In the genomic region with DNA sequence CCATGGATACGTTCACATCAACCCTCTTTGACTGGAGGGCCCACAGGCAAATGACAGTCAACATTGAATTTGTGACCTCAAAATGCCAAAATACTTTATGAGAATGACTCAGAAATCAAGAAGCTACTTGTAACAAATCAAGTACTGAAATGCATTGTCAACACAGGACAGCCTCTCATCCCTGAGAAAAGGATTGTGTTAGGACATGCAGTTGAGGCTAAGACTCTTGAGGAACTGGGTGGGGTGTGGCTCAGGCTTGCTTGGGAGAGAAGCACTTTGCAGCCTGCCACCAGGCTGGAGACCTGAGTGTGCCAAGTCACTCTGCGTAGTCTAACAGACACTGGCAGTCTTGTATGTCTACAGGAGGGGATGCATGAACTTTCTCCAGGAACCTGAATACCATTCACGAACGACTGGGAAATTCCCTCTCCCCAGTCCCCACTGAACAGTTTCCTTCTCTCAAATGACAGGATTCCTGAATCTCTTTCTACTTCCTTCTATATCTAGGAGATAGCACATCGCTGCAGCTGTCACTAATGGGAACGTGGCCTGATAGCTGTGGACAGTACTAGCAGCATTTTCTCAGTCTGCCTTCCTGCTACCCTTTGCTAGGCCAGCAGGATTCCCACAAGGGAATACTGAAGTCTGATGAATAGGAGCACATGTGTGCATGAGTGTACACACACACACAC, we compare ENCODE assay signal across 1 cellular context.
TF ChIP-seq lines count a peak whose summit lies in the region.

No MANE protein-coding gene starts in this region.

TF ChIP-seq in HepG2, 621 proteins besides CTCF, POLR2A, EP300 and RAD21:
- TF ChIP-seq ZNF841 (CRISPR knock-in tag; IDR thresholded peaks at IDR 0.05; ENCODE audit: borderline replicate concordance) (no peak), ZNF121 (CRISPR knock-in tag; IDR thresholded peaks at IDR 0.05) (peak; percentile 2; the same call in 1 of the 2 replicates)
- TF ChIP-seq, protein P1, sequence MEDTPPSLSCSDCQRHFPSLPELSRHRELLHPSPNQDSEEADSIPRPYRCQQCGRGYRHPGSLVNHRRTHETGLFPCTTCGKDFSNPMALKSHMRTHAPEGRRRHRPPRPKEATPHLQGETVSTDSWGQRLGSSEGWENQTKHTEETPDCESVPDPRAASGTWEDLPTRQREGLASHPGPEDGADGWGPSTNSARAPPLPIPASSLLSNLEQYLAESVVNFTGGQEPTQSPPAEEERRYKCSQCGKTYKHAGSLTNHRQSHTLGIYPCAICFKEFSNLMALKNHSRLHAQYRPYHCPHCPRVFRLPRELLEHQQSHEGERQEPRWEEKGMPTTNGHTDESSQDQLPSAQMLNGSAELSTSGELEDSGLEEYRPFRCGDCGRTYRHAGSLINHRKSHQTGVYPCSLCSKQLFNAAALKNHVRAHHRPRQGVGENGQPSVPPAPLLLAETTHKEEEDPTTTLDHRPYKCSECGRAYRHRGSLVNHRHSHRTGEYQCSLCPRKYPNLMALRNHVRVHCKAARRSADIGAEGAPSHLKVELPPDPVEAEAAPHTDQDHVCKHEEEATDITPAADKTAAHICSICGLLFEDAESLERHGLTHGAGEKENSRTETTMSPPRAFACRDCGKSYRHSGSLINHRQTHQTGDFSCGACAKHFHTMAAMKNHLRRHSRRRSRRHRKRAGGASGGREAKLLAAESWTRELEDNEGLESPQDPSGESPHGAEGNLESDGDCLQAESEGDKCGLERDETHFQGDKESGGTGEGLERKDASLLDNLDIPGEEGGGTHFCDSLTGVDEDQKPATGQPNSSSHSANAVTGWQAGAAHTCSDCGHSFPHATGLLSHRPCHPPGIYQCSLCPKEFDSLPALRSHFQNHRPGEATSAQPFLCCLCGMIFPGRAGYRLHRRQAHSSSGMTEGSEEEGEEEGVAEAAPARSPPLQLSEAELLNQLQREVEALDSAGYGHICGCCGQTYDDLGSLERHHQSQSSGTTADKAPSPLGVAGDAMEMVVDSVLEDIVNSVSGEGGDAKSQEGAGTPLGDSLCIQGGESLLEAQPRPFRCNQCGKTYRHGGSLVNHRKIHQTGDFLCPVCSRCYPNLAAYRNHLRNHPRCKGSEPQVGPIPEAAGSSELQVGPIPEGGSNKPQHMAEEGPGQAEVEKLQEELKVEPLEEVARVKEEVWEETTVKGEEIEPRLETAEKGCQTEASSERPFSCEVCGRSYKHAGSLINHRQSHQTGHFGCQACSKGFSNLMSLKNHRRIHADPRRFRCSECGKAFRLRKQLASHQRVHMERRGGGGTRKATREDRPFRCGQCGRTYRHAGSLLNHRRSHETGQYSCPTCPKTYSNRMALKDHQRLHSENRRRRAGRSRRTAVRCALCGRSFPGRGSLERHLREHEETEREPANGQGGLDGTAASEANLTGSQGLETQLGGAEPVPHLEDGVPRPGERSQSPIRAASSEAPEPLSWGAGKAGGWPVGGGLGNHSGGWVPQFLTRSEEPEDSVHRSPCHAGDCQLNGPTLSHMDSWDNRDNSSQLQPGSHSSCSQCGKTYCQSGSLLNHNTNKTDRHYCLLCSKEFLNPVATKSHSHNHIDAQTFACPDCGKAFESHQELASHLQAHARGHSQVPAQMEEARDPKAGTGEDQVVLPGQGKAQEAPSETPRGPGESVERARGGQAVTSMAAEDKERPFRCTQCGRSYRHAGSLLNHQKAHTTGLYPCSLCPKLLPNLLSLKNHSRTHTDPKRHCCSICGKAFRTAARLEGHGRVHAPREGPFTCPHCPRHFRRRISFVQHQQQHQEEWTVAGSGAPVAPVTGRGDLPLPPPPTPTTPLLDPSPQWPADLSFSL (CRISPR knock-in tag; IDR thresholded peaks at IDR 0.05) = 0 out of 2 replicates have a peak, but pooled peaks have one; percentile 32
